ENCODE assay signal across 8 cellular contexts in genomic region chrX:118627084-118627758, GRCh38.
DNase-seq lines count a peak whose midpoint lies in the region; ATAC-seq and TF ChIP-seq lines count a peak whose summit lies in the region.

No MANE protein-coding gene starts in this region.

- H3K4me1 ChIP-seq in aorta (ENCODE audit: control insufficient read depth in 1 of 2, insufficient read depth in 2 of 2, low read length in 2 of 2) = no peaks in the 10 kb centered on the region

- H3K4me2 ChIP-seq in SU-DHL-6 (ENCODE audit: low read depth, low read length, poor library complexity, severe bottlenecking) = no peak overlapping the region

- peak; percentile 19 for DNase-seq in G401 (ENCODE audit: low spot score)
- DNase-seq in HT-29 (ENCODE audit: low spot score) = peak; percentile 32
- peak; percentile 5 to 38 for DNase-seq in lung microvascular endothelial cell (ENCODE audit: low read depth in 2 of 2)
- DNase-seq in aorta = no peak
- no peak for DNase-seq in stimulated activated CD4-positive, alpha-beta T cell treated with anti-CD3 and anti-CD28 coated beads, Interleukin-4, amount 100 ng/mL, for 24 hours
- no peak for DNase-seq in OCI-M2 (lab: John Stamatoyannopoulos, UW; ENCODE audit: unreplicated experiment)

- intact Hi-C loops in aorta (cut with DNase I) = no loop called here

- H3K9me2 ChIP-seq in SU-DHL-6 (replicated peaks; ENCODE audit: insufficient read depth, low read length) = no peaks in the 10 kb centered on the region

- H3K36me3 ChIP-seq in SU-DHL-6 (ENCODE audit: low read length) = no peaks in the 10 kb centered on the region
- no peaks in the 10 kb centered on the region for H3K36me3 ChIP-seq in aorta (ENCODE audit: control insufficient read depth in 1 of 2, insufficient read depth in 2 of 2, low read length in 1 of 2)

- no peak overlapping the region for H3K9ac ChIP-seq in SU-DHL-6 (ENCODE audit: low read length)

- 53 to 79% methylated on average over 5 of the region's 5 CpGs for WGBS in aorta, 2 donors

- no peaks in the 10 kb centered on the region for H4K20me1 ChIP-seq in SU-DHL-6 (ENCODE audit: low read depth, low read length)

- peak; percentile 37 for TF ChIP-seq CTCF in SU-DHL-6 (IDR thresholded peaks at IDR 0.05; ENCODE audit: insufficient read depth, low read length, poor library complexity, severe bottlenecking)

- H3K27ac ChIP-seq in SU-DHL-6 (ENCODE audit: low read depth, low read length) (no peak overlapping the region), aorta (ENCODE audit: low read depth in 1 of 2, low read length in 2 of 2) (no peak overlapping the region)

- H3K79me2 ChIP-seq in SU-DHL-6 (ENCODE audit: insufficient read depth, low read length) = no peaks in the 10 kb centered on the region

- H3K27me3 ChIP-seq in SU-DHL-6 (ENCODE audit: low read length) (no peaks in the 10 kb centered on the region), aorta (ENCODE audit: control insufficient read depth in 1 of 2, insufficient read depth in 2 of 2, low read length in 1 of 2) (no peaks in the 10 kb centered on the region)

- in situ Hi-C loops in G401 (cut with HindIII; ENCODE audit: low sequenced_read_pairs) = no loop called here

- no peak overlapping the region for H2AFZ ChIP-seq in SU-DHL-6 (ENCODE audit: low read depth, low read length, severe bottlenecking)

- H3K4me3 ChIP-seq in SU-DHL-6 (ENCODE audit: insufficient read depth, low read length, poor library complexity, severe bottlenecking) (no peak overlapping the region), aorta (ENCODE audit: low read length in 2 of 2) (no peak overlapping the region)

- no peaks in the 10 kb centered on the region for H3K9me3 ChIP-seq in SU-DHL-6 (ENCODE audit: insufficient read depth, low read length)
- H3K9me3 ChIP-seq in aorta (ENCODE audit: control insufficient read depth, low read length) = no peaks in the 10 kb centered on the region

- ATAC-seq in aorta (ENCODE audit: low FRiP score) = no peak
- no peak for ATAC-seq in GM21515 (IDR thresholded peaks at IDR 0.05; ENCODE audit: unreplicated experiment)

- no peaks in the 10 kb centered on the region for H3F3A ChIP-seq in SU-DHL-6 (ENCODE audit: insufficient read depth)

Comparison
In these comparisons a context has a peak if more than half of its experiments do, and no peak if none do; other contexts are left out.
1. DNase-seq: peak in G401 (single experiment), HT-29 (single experiment) and lung microvascular endothelial cell (2 of 2); none in aorta (0 of 2), stimulated activated CD4-positive, alpha-beta T cell treated with anti-CD3 and anti-CD28 coated beads, Interleukin-4, amount 100 ng/mL, for 24 hours (single experiment) and OCI-M2 (single experiment).